8 cellular contexts compared by ENCODE assay signal in the genomic region with DNA sequence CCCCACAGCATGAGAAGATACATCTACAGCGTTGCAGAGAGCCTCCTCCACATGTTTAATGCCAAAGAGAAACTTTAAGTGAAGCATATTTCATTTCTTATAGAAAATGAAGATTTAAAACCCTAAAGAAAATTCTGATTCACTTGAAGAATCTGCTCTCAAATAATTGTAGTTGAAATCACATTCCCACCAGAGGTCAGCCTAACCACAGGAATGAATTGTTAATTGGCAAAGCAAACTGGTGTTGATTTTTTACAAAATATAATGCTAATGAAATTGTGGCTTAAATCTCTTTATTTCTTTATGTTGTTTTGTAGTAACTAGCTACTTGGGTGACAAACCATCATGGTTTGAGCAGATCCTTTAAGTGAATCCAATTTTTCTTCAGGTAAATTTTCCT. TPM values are rescaled to one million over a fixed set of nuclear protein-coding genes. Genes with fewer than 3 reads are reported as not detected.
DNase-seq lines count a peak whose midpoint lies in the region; ATAC-seq and TF ChIP-seq lines count a peak whose summit lies in the region.

No MANE protein-coding gene starts in this region.

- H3K27ac Mint-ChIP-seq in brain (no peak overlapping the region), T-helper 17 cell (no peak overlapping the region)

- ATAC-seq in T-helper 17 cell: no peak

- H3K27me3 Mint-ChIP-seq in brain (peaks cover 9% of the 10 kb centered on the region), T-helper 17 cell (peaks cover 4% of the 10 kb centered on the region)

- H3K4me3 Mint-ChIP-seq in brain (no peak overlapping the region), T-helper 17 cell (no peak overlapping the region)

- peaks cover 8% of the 10 kb centered on the region for H3K4me1 Mint-ChIP-seq in brain
- no peaks in the 10 kb centered on the region for H3K4me1 Mint-ChIP-seq in T-helper 17 cell

- H3K36me3 Mint-ChIP-seq in brain (no peaks in the 10 kb centered on the region), T-helper 17 cell (ENCODE audit: low read depth) (no peaks in the 10 kb centered on the region)

- DNase-seq in DMS53 (lab: John Stamatoyannopoulos, UW) (peak; percentile 53), DMS53 treated with DMSO at 0.1 percent for 48 hours (lab: John Stamatoyannopoulos, UW; ENCODE audit: unreplicated experiment) (no peak), LHCN-M2 (ENCODE audit: low read depth) (peak; percentile 32), myocyte (ENCODE audit: low read depth) (peak; percentile 47), T-helper 17 cell (no peak), NCI-H774 (lab: John Stamatoyannopoulos, UW) (no peak), GOT3 (lab: John Stamatoyannopoulos, UW) (no peak)

- H3K9me3 ChIP-seq in T-helper 17 cell (ENCODE audit: control insufficient read depth, low read length, poor library complexity, severe bottlenecking): no peaks in the 10 kb centered on the region

- peak; percentile 77 for TF ChIP-seq CTCF in brain (conservative IDR thresholded peaks at IDR 0.05)

- peaks cover 5 to 15% (median 6%) of the 10 kb centered on the region in 5 experiments for H3K9me3 Mint-ChIP-seq in brain

RNA-seq across cellular contexts. Expression of gene WDR17, which starts 31.1 kb away (rescaled TPM):
- 0.11 and 0.26 TPM in 2 replicates for total RNA-seq in LHCN-M2 (2014; rRNA removed)
- not detected for polyA plus RNA-seq in LHCN-M2 (2012)
- 1.6 TPM for polyA plus RNA-seq in brain (ENCODE audit: insufficient read depth, low read depth, low replicate concordance)
- not detected in 2 replicates for total RNA-seq in myocyte
- not detected for polyA plus RNA-seq in myocyte (2012)
- 1 to 10 TPM in 1 of 2 donors, under 1 TPM in 1; 0.65 to 1.8 TPM for total RNA-seq in T-helper 17 cell

Comparison
In these comparisons a context has a peak if more than half of its experiments do, and no peak if none do; other contexts are left out.
1. DNase-seq: peak in DMS53 (single experiment), LHCN-M2 (single experiment) and myocyte (single experiment); none in DMS53 treated with DMSO at 0.1 percent for 48 hours (single experiment), T-helper 17 cell (0 of 3), NCI-H774 (single experiment) and GOT3 (single experiment).